In genomic region chr2:174888646-174889271, GRCh38 we compare ENCODE assay signal across 21 cellular contexts.
DNase-seq lines count a peak whose midpoint lies in the region; ATAC-seq and TF ChIP-seq lines count a peak whose summit lies in the region.
"Had no signal": no experiment of that assay in that cellular context is flagged by ENCODE, and none has a peak within 500 bp of the region (broad histone marks: within the 10 kb centered on the region; RNA-seq: fewer than 3 reads in every experiment).

No MANE protein-coding gene starts in this region.

- H4K20me1 ChIP-seq in Loucy (ENCODE audit: insufficient read depth, low read length, poor library complexity, severe bottlenecking): no peaks in the 10 kb centered on the region

- peaks cover 35% of the 10 kb centered on the region for H3K36me3 Mint-ChIP-seq in mesothelial cell of epicardium
- H3K36me3 Mint-ChIP-seq in activated T-helper 17 cell treated with anti-CD3 and anti-CD28 coated beads, Interleukin-2, amount 50 U/mL, for 72 hours (ENCODE audit: low read depth): no peaks in the 10 kb centered on the region
- H3K36me3 Mint-ChIP-seq: CD4-positive, alpha-beta memory T cell had no signal

- H3K79me2 ChIP-seq in Loucy (ENCODE audit: insufficient read depth, low read length): no peaks in the 10 kb centered on the region

- peak overlapping the region; percentile 70 for H3K27ac Mint-ChIP-seq in mesothelial cell of epicardium
- no peak overlapping the region for H3K27ac Mint-ChIP-seq in activated T-helper 17 cell treated with anti-CD3 and anti-CD28 coated beads, Interleukin-2, amount 50 U/mL, for 72 hours
- H3K27ac Mint-ChIP-seq: activated CD4-positive, alpha-beta T cell treated with anti-CD3 and anti-CD28 coated beads for 36 hours; activated T-helper 2 cell treated with anti-CD3 and anti-CD28 coated beads, Interferon-gamma antibody, Interleukin-2, Interleukin-4, amounts not matched to agents 10 μg/mL and 5 μg/mL and 100 μg/mL, durations not matched to agents 14 hours and 24 hours and 36 hours; CD4-positive, alpha-beta memory T cell had no signal

- H3K4me3 ChIP-seq in BE2C (ENCODE audit: low read depth, low read length): no peak overlapping the region
- no peak overlapping the region for H3K4me3 ChIP-seq in Loucy (ENCODE audit: low read length, poor library complexity, severe bottlenecking)
- H3K4me3 ChIP-seq: left lung, mucosa of descending colon had no signal

- no peak overlapping the region for H3K4me2 ChIP-seq in Loucy (ENCODE audit: low read depth, low read length, poor library complexity, severe bottlenecking)

- H3K27me3 ChIP-seq in BE2C (no peaks in the 10 kb centered on the region), Loucy (ENCODE audit: insufficient read depth, low read length, poor library complexity, severe bottlenecking) (no peaks in the 10 kb centered on the region)
- H3K27me3 ChIP-seq: left lung, neutrophil had no signal

- no peak overlapping the region for H3K4me3 Mint-ChIP-seq in mesothelial cell of epicardium
- no peak overlapping the region for H3K4me3 Mint-ChIP-seq in activated T-helper 17 cell treated with anti-CD3 and anti-CD28 coated beads, Interleukin-2, amount 50 U/mL, for 72 hours
- H3K4me3 Mint-ChIP-seq: activated CD4-positive, alpha-beta T cell treated with anti-CD3 and anti-CD28 coated beads for 36 hours; CD4-positive, alpha-beta memory T cell had no signal

- no peaks in the 10 kb centered on the region for H3K36me3 ChIP-seq in BE2C
- H3K36me3 ChIP-seq in Loucy (ENCODE audit: insufficient read depth, low read length): no peaks in the 10 kb centered on the region
- H3K36me3 ChIP-seq: left lung, neutrophil had no signal

- DNase-seq in BE2C (peak; percentile 24), cerebellar cortex (ENCODE audit: low spot score) (peak; percentile 17), mesothelial cell of epicardium (ENCODE audit: low spot score in 2 of 2, unreplicated experiment in 2 of 2) (no peak), epidermal melanocyte (ENCODE audit: insufficient read length, low spot score) (no peak), NCI-H526 (lab: John Stamatoyannopoulos, UW) (no peak)
- DNase-seq: activated CD4-positive, alpha-beta T cell treated with anti-CD3 and anti-CD28 coated beads for 36 hours; CD4-positive, alpha-beta memory T cell; DMS53; effector CD8-positive, alpha-beta T cell; Kasumi-1; left lung; mucosa of descending colon; NCI-H1436; right cardiac atrium; stimulated activated CD4-positive, alpha-beta T cell treated with anti-CD3 and anti-CD28 coated beads, Interleukin-15, amount 100 ng/mL, for 24 hours; T1000 had no signal

- H3K4me1 ChIP-seq in BE2C (peaks cover 9% of the 10 kb centered on the region), Loucy (ENCODE audit: insufficient read depth, low read length, poor library complexity, severe bottlenecking) (no peaks in the 10 kb centered on the region)
- H3K4me1 ChIP-seq: left lung had no signal

- no peak for ATAC-seq in HG03439 (IDR thresholded peaks at IDR 0.05; ENCODE audit: unreplicated experiment)
- no peak for ATAC-seq in activated T-helper 17 cell treated with anti-CD3 and anti-CD28 coated beads, Interleukin-2, amount 50 U/mL, for 72 hours (replicated peaks)
- ATAC-seq: activated CD4-positive, alpha-beta T cell treated with anti-CD3 and anti-CD28 coated beads for 36 hours; left lung; mucosa of descending colon; right cardiac atrium had no signal

- peak overlapping the region; percentile 50 for H2AFZ ChIP-seq in Loucy (ENCODE audit: low read length)

- TF ChIP-seq CTCF in BE2C (IDR thresholded peaks at IDR 0.05; ENCODE audit: low read depth, low read length) (0 out of 2 replicates have a peak, but pooled peaks have one; percentile 5), Loucy (conservative IDR thresholded peaks at IDR 0.05; ENCODE audit: low read length) (peak; percentile 26), mesothelial cell of epicardium (IDR thresholded peaks at IDR 0.05; ENCODE audit: unreplicated experiment) (no peak)

- H3K27me3 Mint-ChIP-seq in mesothelial cell of epicardium (ENCODE audit: low read depth): no peaks in the 10 kb centered on the region
- H3K27me3 Mint-ChIP-seq in activated T-helper 17 cell treated with anti-CD3 and anti-CD28 coated beads, Interleukin-2, amount 50 U/mL, for 72 hours: no peaks in the 10 kb centered on the region
- H3K27me3 Mint-ChIP-seq: activated CD4-positive, alpha-beta T cell treated with anti-CD3 and anti-CD28 coated beads for 36 hours; CD4-positive, alpha-beta memory T cell had no signal

- no peaks in the 10 kb centered on the region for H3F3A ChIP-seq in Loucy (ENCODE audit: low read depth)

- H3K4me1 Mint-ChIP-seq in mesothelial cell of epicardium: peaks cover 13% of the 10 kb centered on the region
- H3K4me1 Mint-ChIP-seq in activated T-helper 17 cell treated with anti-CD3 and anti-CD28 coated beads, Interleukin-2, amount 50 U/mL, for 72 hours: no peaks in the 10 kb centered on the region

- H3K9me3 Mint-ChIP-seq in mesothelial cell of epicardium: peaks cover 29% of the 10 kb centered on the region
- H3K9me3 Mint-ChIP-seq in activated T-helper 17 cell treated with anti-CD3 and anti-CD28 coated beads, Interleukin-2, amount 50 U/mL, for 72 hours: no peaks in the 10 kb centered on the region
- H3K9me3 Mint-ChIP-seq: activated T-helper 2 cell treated with anti-CD3 and anti-CD28 coated beads, Interferon-gamma antibody, Interleukin-2, Interleukin-4, amounts not matched to agents 10 μg/mL and 5 μg/mL and 100 μg/mL, durations not matched to agents 14 hours and 24 hours and 36 hours had no signal

- H3K9me3 ChIP-seq in BE2C (no peaks in the 10 kb centered on the region), Loucy (ENCODE audit: insufficient read depth, low read depth, low read length) (no peaks in the 10 kb centered on the region)
- H3K9me3 ChIP-seq: left lung, mucosa of descending colon, neutrophil had no signal

- H3K9me2 ChIP-seq in Loucy (replicated peaks; ENCODE audit: low read depth, low read length): no peaks in the 10 kb centered on the region

- H3K9ac ChIP-seq in Loucy (ENCODE audit: low read depth, low read length, poor library complexity, severe bottlenecking): no peak overlapping the region

Comparison
In these comparisons a context has a peak if more than half of its experiments do, and no peak if none do; other contexts are left out.
1. DNase-seq: peak in BE2C (single experiment) and cerebellar cortex (single experiment); none in mesothelial cell of epicardium (0 of 2), epidermal melanocyte (single experiment) and NCI-H526 (0 of 2).